Comparison of ENCODE assay signal across 16 cellular contexts in genomic region chr21:45373991-45374816, GRCh38. TPM values are rescaled to one million over a fixed set of nuclear protein-coding genes. Genes with fewer than 3 reads are reported as not detected.
DNase-seq lines count a peak whose midpoint lies in the region; ATAC-seq, FAIRE-seq and TF ChIP-seq lines count a peak whose summit lies in the region.
"Had no signal": no experiment of that assay in that cellular context is flagged by ENCODE, and none has a peak within 500 bp of the region (broad histone marks: within the 10 kb centered on the region; RNA-seq: fewer than 3 reads in every experiment).

No MANE protein-coding gene starts in this region.

- in situ Hi-C loops in IMR-90 (cut with MboI; ENCODE audit: low sequenced_read_pairs) = no loop called here
- in situ Hi-C loops in HepG2 (cut with HindIII; ENCODE audit: extremely low pct_ligation_motif_present, low pct_unique_long_range_greater_than_20kb) = no loop called here

- peaks cover 3% of the 10 kb centered on the region for H3K27me3 Mint-ChIP-seq in glutamatergic neuron (ENCODE audit: unreplicated experiment)
- H3K27me3 Mint-ChIP-seq in activated naive CD4-positive, alpha-beta T cell treated with anti-CD3 and anti-CD28 coated beads, Interleukin-2, amount 10 ng/mL, durations not matched to agents 7 days and 5 days = peaks cover 38% of the 10 kb centered on the region

- H3K4me3 Mint-ChIP-seq in glutamatergic neuron (ENCODE audit: unreplicated experiment) = no peak overlapping the region
- H3K4me3 Mint-ChIP-seq in activated naive CD4-positive, alpha-beta T cell treated with anti-CD3 and anti-CD28 coated beads, Interleukin-2, amount 10 ng/mL, durations not matched to agents 7 days and 5 days = no peak overlapping the region
- H3K4me3 Mint-ChIP-seq: CD4-positive, alpha-beta memory T cell had no signal

- BruUV-seq in IMR-90 (replicated peaks; lab: Mats Ljungman, UMichigan) (no TSS peak), HepG2 (replicated peaks; lab: Mats Ljungman, UMichigan) (no TSS peak)

- H2BK5ac ChIP-seq in IMR-90 (ENCODE audit: low read depth, low read length, poor library complexity, severe bottlenecking) = no peak overlapping the region

- no peak overlapping the region for H2BK15ac ChIP-seq in IMR-90 (ENCODE audit: low read depth, low read length)

- H3K27ac ChIP-seq in IMR-90 (ENCODE audit: insufficient read depth, low read length) (no peak overlapping the region), HepG2 (ENCODE audit: extremely low read length, insufficient read depth, low read length) (no peak overlapping the region), psoas muscle (no peak overlapping the region)
- H3K27ac ChIP-seq: GM23248, KMS-11 had no signal

- H3K18ac ChIP-seq in IMR-90 (ENCODE audit: low read depth, low read length) = no peak overlapping the region

- dilution Hi-C loops in IMR-90 (cut with HindIII; ENCODE audit: low sequenced_read_pairs, unreplicated experiment) = no loop called here

- no peak overlapping the region for H4K5ac ChIP-seq in IMR-90 (ENCODE audit: low read depth, low read length)

- H3K14ac ChIP-seq in IMR-90 (replicated peaks; ENCODE audit: low read depth, low read length) = 0 out of 2 replicates have a peak overlapping the region, but pooled peaks have one; percentile 59

- H3K79me1 ChIP-seq in IMR-90 (ENCODE audit: low read depth in 1 of 2, low read length in 2 of 2) = no peaks in the 10 kb centered on the region

- peaks cover 3% of the 10 kb centered on the region for H3K4me1 Mint-ChIP-seq in glutamatergic neuron (ENCODE audit: low read depth, unreplicated experiment)
- peaks cover 6% of the 10 kb centered on the region for H3K4me1 Mint-ChIP-seq in activated naive CD4-positive, alpha-beta T cell treated with anti-CD3 and anti-CD28 coated beads, Interleukin-2, amount 10 ng/mL, durations not matched to agents 7 days and 5 days

- no peak overlapping the region for H2AFZ ChIP-seq in IMR-90 (replicated peaks; ENCODE audit: low read length, poor library complexity)
- no peak overlapping the region for H2AFZ ChIP-seq in HepG2 (ENCODE audit: low read length)
- H2AFZ ChIP-seq: GM23248 had no signal

- peaks cover 5% of the 10 kb centered on the region; the same call in 1 of the 2 replicates for H3K9me1 ChIP-seq in IMR-90 (ENCODE audit: insufficient read depth, low read length)

- H2BK20ac ChIP-seq in IMR-90 (ENCODE audit: low read depth, low read length) = no peak overlapping the region

- no peak overlapping the region for H3K4me2 ChIP-seq in IMR-90 (ENCODE audit: low read depth, low read length)
- H3K4me2 ChIP-seq in HepG2 (ENCODE audit: low read depth, low read length) = no peak overlapping the region
- H3K4me2 ChIP-seq: KMS-11 had no signal

- H3K4me3 ChIP-seq in IMR-90 (ENCODE audit: insufficient read depth, low read depth, low read length) = no peak overlapping the region
- no peak overlapping the region for H3K4me3 ChIP-seq in HepG2 (replicated peaks in 1 of 3; ENCODE audit: insufficient read depth in 1 of 3, low read depth in 2 of 3, low read length in 3 of 3)
- H3K4me3 ChIP-seq in psoas muscle = no peak overlapping the region
- H3K4me3 ChIP-seq: GM23248 had no signal

- H3K27ac Mint-ChIP-seq in glutamatergic neuron (ENCODE audit: unreplicated experiment) = no peak overlapping the region
- H3K27ac Mint-ChIP-seq in activated naive CD4-positive, alpha-beta T cell treated with anti-CD3 and anti-CD28 coated beads, Interleukin-2, amount 10 ng/mL, durations not matched to agents 7 days and 5 days = no peak overlapping the region
- H3K27ac Mint-ChIP-seq: CD4-positive, alpha-beta memory T cell had no signal

- H3K36me3 ChIP-seq in IMR-90 (ENCODE audit: control insufficient read depth, insufficient read depth, low read length) (no peaks in the 10 kb centered on the region), HepG2 (replicated peaks in 1 of 2; ENCODE audit: control insufficient read depth in 1 of 2, insufficient read depth in 2 of 2, low read length in 2 of 2) (no peaks in the 10 kb centered on the region), psoas muscle (ENCODE audit: insufficient read depth in 1 of 2, low read depth in 1 of 2) (no peaks in the 10 kb centered on the region)

- no peak overlapping the region for H4K91ac ChIP-seq in IMR-90 (ENCODE audit: insufficient read depth, low read depth, low read length)

- no peaks in the 10 kb centered on the region for H3K27me3 ChIP-seq in IMR-90 (ENCODE audit: control insufficient read depth, insufficient read depth, low read length)
- peaks cover 2 to 20% of the 10 kb centered on the region in 2 experiments; a peak in 4 of 5 replicates for H3K27me3 ChIP-seq in HepG2 (ENCODE audit: control insufficient read depth in 1 of 2, insufficient read depth in 2 of 2, low read length in 2 of 2)
- peaks cover 0 to 15% (median 0%) of the 10 kb centered on the region in 3 donors for H3K27me3 ChIP-seq in psoas muscle (ENCODE audit: insufficient read depth in 3 of 3, low read length in 2 of 3)

- peaks cover 13% of the 10 kb centered on the region for H3K4me1 ChIP-seq in IMR-90 (ENCODE audit: control insufficient read depth, insufficient read depth, low read length)
- peaks cover 42% of the 10 kb centered on the region for H3K4me1 ChIP-seq in HepG2 (ENCODE audit: insufficient read depth, low read length)
- no peaks in the 10 kb centered on the region for H3K4me1 ChIP-seq in psoas muscle

- H3K9ac ChIP-seq in IMR-90 (ENCODE audit: low read depth, low read length) (no peak overlapping the region), HepG2 (ENCODE audit: insufficient read depth, low read depth, low read length) (no peak overlapping the region)
- H3K9ac ChIP-seq: GM23248, KMS-11 had no signal

- H3K4ac ChIP-seq in IMR-90 (ENCODE audit: low read depth, low read length) = no peak overlapping the region

- peaks cover 15% of the 10 kb centered on the region for H3K9me3 Mint-ChIP-seq in glutamatergic neuron (ENCODE audit: unreplicated experiment)
- no peaks in the 10 kb centered on the region for H3K9me3 Mint-ChIP-seq in activated naive CD4-positive, alpha-beta T cell treated with anti-CD3 and anti-CD28 coated beads, Interleukin-2, amount 10 ng/mL, durations not matched to agents 7 days and 5 days

- WGBS in IMR-90 (ENCODE audit: extremely low coverage in 2 of 2, insufficient read length in 1 of 2), 2 experiments = no CpG with 5 or more reads among the region's 15 CpGs
- WGBS in HepG2 (ENCODE audit: low lambda C conversion rate) = 50% methylated on average over 2 of the region's 15 CpGs
- 80 to 85% (median 81%) methylated on average over 13 to 15 of the region's 15 CpGs for WGBS in psoas muscle, 3 donors

- no peak overlapping the region for H3K23ac ChIP-seq in IMR-90 (ENCODE audit: low read depth, low read length)

- FAIRE-seq in HepG2 (lab: Jason Lieb, UNC) = no peak

- no peak overlapping the region for H2BK120ac ChIP-seq in IMR-90 (ENCODE audit: low read depth, low read length)

- no peak for TF ChIP-seq POLR2A in IMR-90 (IDR thresholded peaks at IDR 0.05; ENCODE audit: low read depth, low read length)
- TF ChIP-seq POLR2A in HepG2 (IDR thresholded peaks at IDR 0.05; ENCODE audit: insufficient read depth in 1 of 2, low read depth in 2 of 2, low read length in 2 of 2) = no peak

- peaks cover 7% of the 10 kb centered on the region for H3K36me3 Mint-ChIP-seq in glutamatergic neuron (ENCODE audit: unreplicated experiment)
- H3K36me3 Mint-ChIP-seq in activated naive CD4-positive, alpha-beta T cell treated with anti-CD3 and anti-CD28 coated beads, Interleukin-2, amount 10 ng/mL, durations not matched to agents 7 days and 5 days = no peaks in the 10 kb centered on the region
- H3K36me3 Mint-ChIP-seq: CD4-positive, alpha-beta memory T cell had no signal

- no peak for TF ChIP-seq CTCF in IMR-90 (conservative IDR thresholded peaks at IDR 0.05; ENCODE audit: low read depth, low read length)
- TF ChIP-seq CTCF in glutamatergic neuron (IDR thresholded peaks at IDR 0.05; ENCODE audit: partially characterized antibody, unreplicated experiment) = no peak
- no peak for TF ChIP-seq CTCF in HepG2 (CRISPR knock-in tag; IDR thresholded peaks at IDR 0.05)
- no peak for TF ChIP-seq CTCF in psoas muscle (IDR thresholded peaks at IDR 0.05)

- H3K9me3 ChIP-seq in IMR-90 (ENCODE audit: control insufficient read depth, insufficient read depth, low read length) (peaks cover 4% of the 10 kb centered on the region), HepG2 (ENCODE audit: low read length) (peaks cover 11% of the 10 kb centered on the region; the same call in 1 of the 2 replicates), psoas muscle (no peaks in the 10 kb centered on the region)

- no peak overlapping the region for H3K56ac ChIP-seq in IMR-90 (ENCODE audit: extremely low read depth, insufficient read depth, low read length)

- intact Hi-C loops in IMR-90 (cut with micrococcal nuclease) = no loop called here
- intact Hi-C loops in HepG2 (cut with micrococcal nuclease; ENCODE audit: unreplicated experiment) = no loop called here
- intact Hi-C loops in psoas muscle (cut with DNase I) = no loop called here

- CTCF ChIA-PET in IMR-90 (lab: Yijun Ruan, JAX) = interaction anchor here (1.4 kb wide), 1 partner anchor 65 kb away, joined by 5 read pairs; no protein-coding TSS in a partner anchor
- CTCF ChIA-PET in HepG2 (lab: Yijun Ruan, JAX; ENCODE audit: low intra/inter-chr PET ratio, low total read pairs) = no interaction called here
- CTCF ChIA-PET in activated naive CD4-positive, alpha-beta T cell treated with anti-CD3 and anti-CD28 coated beads, Interleukin-2, amount 10 ng/mL, durations not matched to agents 7 days and 5 days (lab: Charles Lee) = no interaction called here

- H4K8ac ChIP-seq in IMR-90 (ENCODE audit: low read depth in 2 of 2, low read length in 2 of 2) = no peak overlapping the region; a peak in 1 of 4 replicates

- no peak overlapping the region for H2AK9ac ChIP-seq in IMR-90 (replicated peaks; ENCODE audit: low read depth, low read length, poor library complexity)

- TF ChIP-seq RAD21 in IMR-90 (IDR thresholded peaks at IDR 0.05; ENCODE audit: low read length) = no peak
- no peak for TF ChIP-seq RAD21 in HepG2 (CRISPR knock-in tag; IDR thresholded peaks at IDR 0.05)

- no peaks in the 10 kb centered on the region for H3K79me2 ChIP-seq in HepG2 (ENCODE audit: insufficient read depth, low read length)

- no peak for DNase-seq in IMR-90
- DNase-seq in glutamatergic neuron = peak; percentile 3
- DNase-seq in HepG2 (ENCODE audit: low spot score) = no peak
- DNase-seq in psoas muscle = peak; percentile 12 to 50
- no peak for DNase-seq in kidney tubule cell (ENCODE audit: low spot score)
- no peak for DNase-seq in activated naive CD4-positive, alpha-beta T cell treated with anti-CD3 and anti-CD28 coated beads, Interleukin-2, amount 10 ng/mL, durations not matched to agents 7 days and 5 days
- DNase-seq in medulla oblongata (ENCODE audit: extremely low spot score) = no peak
- DNase-seq: CD4-positive, alpha-beta memory T cell; GM23248; NCI-H1105; NCI-H1694 treated with DMSO at 0.1 percent for 48 hours; NCI-H82; SIG-M5 had no signal

- ATAC-seq in IMR-90 (ENCODE audit: low read depth) = no peak
- ATAC-seq in HepG2 = peak; percentile 39
- ATAC-seq in psoas muscle = peak in 1 of 4 donors; percentile 12
- ATAC-seq in HG02798 (IDR thresholded peaks at IDR 0.05; ENCODE audit: poor library complexity, unreplicated experiment) = no peak
- ATAC-seq: Panc1 had no signal

- H2AK5ac ChIP-seq in IMR-90 (ENCODE audit: low read depth, low read length) = peak overlapping the region; percentile 82; the same call in 1 of the 2 replicates

- H4K20me1 ChIP-seq in IMR-90 (ENCODE audit: insufficient read depth, low read length) (no peaks in the 10 kb centered on the region), HepG2 (ENCODE audit: insufficient read depth, low read length) (no peaks in the 10 kb centered on the region)

- POLR2A ChIA-PET in IMR-90 (lab: Charles Lee; ENCODE audit: unreplicated experiment) (interaction anchor here (0.5 kb wide), 1 partner anchor 67 kb away, joined by 3 read pairs; no protein-coding TSS in a partner anchor), HepG2 (lab: Yijun Ruan, JAX) (interaction anchor here (2.2 kb wide), 1 partner anchor 44 kb away, joined by 4 read pairs; no protein-coding TSS in a partner anchor)

- TF ChIP-seq EP300 in HepG2 (IDR thresholded peaks at IDR 0.05; ENCODE audit: low read depth in 2 of 2, low read length in 2 of 2) = no peak
- no peak for TF ChIP-seq EP300 in HepG2 (CRISPR knock-in tag; IDR thresholded peaks at IDR 0.05; ENCODE audit: borderline replicate concordance)

RNA-seq across cellular contexts. Expression of gene COL18A1, which starts 30.8 kb away (rescaled TPM):
- 4.3 and 6.7 TPM in 2 replicates for total RNA-seq in IMR-90 (2012; rRNA removed)
- polyA plus RNA-seq in IMR-90 (2012; rRNA removed) = 46.7 and 52.6 TPM in 2 replicates
- 66.0 and 124 TPM in 2 replicates for polyA plus RNA-seq in IMR-90 (2012; cell fraction: cytosol; rRNA removed)
- 136 and 394 TPM in 2 replicates for polyA plus RNA-seq in IMR-90 (2012; cell fraction: nucleus; rRNA removed; ENCODE audit: low replicate concordance)
- 9.5 TPM for total RNA-seq in glutamatergic neuron (ENCODE audit: unreplicated experiment)
- 21.2 and 102 TPM in 2 replicates for total RNA-seq in HepG2 (2016; rRNA removed; fragmentation: Illumina TruSeq; extraction: Trizol)
- total RNA-seq in HepG2 (2016; cell fraction: cytosol; rRNA removed; fragmentation: Illumina TruSeq; extraction: Trizol; ENCODE audit: low read depth) = 5.5 and 5.6 TPM in 2 replicates
- 18.4 and 106 TPM in 2 replicates for total RNA-seq in HepG2 (2016; cell fraction: insoluble cytoplasmic fraction; rRNA removed; fragmentation: Illumina TruSeq; extraction: Trizol)
- total RNA-seq in HepG2 (2016; cell fraction: membrane; rRNA removed; fragmentation: Illumina TruSeq; extraction: Trizol) = 10.8 and 11.6 TPM in 2 replicates
- 122 and 150 TPM in 2 replicates for total RNA-seq in HepG2 (2016; cell fraction: nucleus; rRNA removed; fragmentation: Illumina TruSeq; extraction: Trizol)
- polyA plus RNA-seq in HepG2 (2011; rRNA removed) = 79.0 and 128 TPM in 2 replicates
- polyA plus RNA-seq in HepG2 (2011; cell fraction: cytosol; rRNA removed) = 51.6 and 89.8 TPM in 2 replicates
- polyA plus RNA-seq in HepG2 (2011; cell fraction: nucleus; rRNA removed) = 1,622 and 2,194 TPM in 2 replicates
- polyA plus RNA-seq in HepG2 (2012) = 59.0 and 129 TPM in 2 replicates
- 4.3 and 4.4 TPM in 2 replicates for polyA plus RNA-seq in HepG2 (2016; cell fraction: cytosol; fragmentation: Illumina TruSeq; extraction: Trizol; ENCODE audit: low read depth)
- polyA plus RNA-seq in HepG2 (2016; cell fraction: insoluble cytoplasmic fraction; fragmentation: Illumina TruSeq; extraction: Trizol; ENCODE audit: low read depth) = 20.7 and 26.9 TPM in 2 replicates
- 5.0 and 6.2 TPM in 2 replicates for polyA plus RNA-seq in HepG2 (2016; cell fraction: membrane; fragmentation: Illumina TruSeq; extraction: Trizol; ENCODE audit: low read depth)
- 308 and 331 TPM in 2 replicates for polyA plus RNA-seq in HepG2 (2016; cell fraction: nucleus; fragmentation: Illumina TruSeq; extraction: Trizol; ENCODE audit: insufficient read depth, low read depth)
- 0.09 and 44.3 TPM in 2 replicates for polyA minus RNA-seq in HepG2 (2011; rRNA and poly(A)+ RNA removed; ENCODE audit: low replicate concordance)
- 36.9 and 37.7 TPM in 2 replicates for polyA minus RNA-seq in HepG2 (2011; cell fraction: cytosol; rRNA and poly(A)+ RNA removed)
- polyA minus RNA-seq in HepG2 (2011; cell fraction: nucleus; rRNA and poly(A)+ RNA removed) = 46.7 and 51.1 TPM in 2 replicates
- total RNA-seq in psoas muscle = 10 to 100 TPM; 11.6 to 21.1 (median 15.1) TPM
- polyA plus RNA-seq in psoas muscle = 10 to 100 TPM in 2 of 3 donors, 1 to 10 TPM in 1; 4.8 to 25.3 (median 11.3) TPM

Comparison
In these comparisons a context has a peak if more than half of its experiments do, and no peak if none do; other contexts are left out.
1. DNase-seq: peak in glutamatergic neuron (single experiment) and psoas muscle (2 of 2); none in IMR-90 (single experiment), HepG2 (single experiment), kidney tubule cell (single experiment), activated naive CD4-positive, alpha-beta T cell treated with anti-CD3 and anti-CD28 coated beads, Interleukin-2, amount 10 ng/mL, durations not matched to agents 7 days and 5 days (single experiment) and medulla oblongata (single experiment).